ENCODE assay signal across 1 cellular context in the genomic region with DNA sequence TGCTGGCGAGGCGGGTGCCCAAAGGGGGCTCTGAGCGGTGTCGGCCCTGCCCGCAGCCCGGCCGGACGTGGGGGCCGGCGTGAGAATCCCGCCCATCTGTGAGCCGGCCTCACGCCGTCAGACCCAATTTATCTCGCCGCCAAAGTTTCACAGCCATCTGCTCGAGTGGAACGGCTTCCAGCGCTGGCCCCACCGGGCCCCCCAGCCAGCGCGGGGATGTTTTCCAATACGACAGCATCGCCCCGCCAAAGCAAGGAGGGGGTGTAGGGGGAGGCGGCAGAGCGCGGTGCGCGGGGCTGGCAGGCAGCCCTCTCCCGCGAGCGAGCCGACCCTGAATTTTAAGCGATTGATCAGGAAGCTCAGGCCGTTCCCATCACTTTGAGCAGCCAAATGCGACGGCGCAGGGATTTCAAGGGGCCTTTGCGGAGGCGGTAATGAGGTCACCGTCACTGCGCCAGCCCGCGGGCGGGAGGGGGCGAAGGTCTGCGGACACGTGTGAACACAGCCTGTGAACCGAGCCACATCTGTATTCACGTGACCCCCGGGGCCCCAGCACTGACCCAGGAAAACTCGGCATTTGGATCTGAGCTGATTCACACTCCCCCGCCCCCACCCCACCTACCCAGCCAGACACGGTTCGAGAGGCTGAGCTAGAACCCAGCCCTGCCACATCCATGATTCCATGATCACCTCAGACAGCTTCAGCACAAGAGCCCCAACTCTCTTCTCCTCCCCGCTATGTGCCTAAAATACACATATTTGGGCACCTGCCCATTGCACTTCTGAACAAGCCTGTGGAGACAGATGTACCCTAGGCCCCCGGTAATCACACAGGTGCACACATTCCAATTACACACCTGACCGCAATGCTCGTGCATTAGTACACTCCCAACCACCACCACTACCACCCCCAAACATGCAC.
A peak's percentile ranks its signal among the peaks of the same experiment; 100 is the strongest.
TF ChIP-seq lines count a peak whose summit lies in the region.

No MANE protein-coding gene starts in this region.

TF ChIP-seq in K562, 482 proteins besides CTCF, POLR2A, EP300 and RAD21 (continued from another document and continues in another):
- TF ChIP-seq CHD4 (IDR thresholded peaks at IDR 0.05; ENCODE audit: insufficient read depth, insufficient replicate concordance, low read depth, low read length, poor library complexity, severe bottlenecking) = no peak
- TF ChIP-seq ETV6 (IDR thresholded peaks at IDR 0.05; ENCODE audit: borderline replicate concordance in 1 of 2, low read depth in 2 of 2, low read length in 1 of 2) = no peak
- no peak for TF ChIP-seq ETV6 (CRISPR knock-in tag; IDR thresholded peaks at IDR 0.05; ENCODE audit: borderline replicate concordance)
- TF ChIP-seq, protein P1, sequence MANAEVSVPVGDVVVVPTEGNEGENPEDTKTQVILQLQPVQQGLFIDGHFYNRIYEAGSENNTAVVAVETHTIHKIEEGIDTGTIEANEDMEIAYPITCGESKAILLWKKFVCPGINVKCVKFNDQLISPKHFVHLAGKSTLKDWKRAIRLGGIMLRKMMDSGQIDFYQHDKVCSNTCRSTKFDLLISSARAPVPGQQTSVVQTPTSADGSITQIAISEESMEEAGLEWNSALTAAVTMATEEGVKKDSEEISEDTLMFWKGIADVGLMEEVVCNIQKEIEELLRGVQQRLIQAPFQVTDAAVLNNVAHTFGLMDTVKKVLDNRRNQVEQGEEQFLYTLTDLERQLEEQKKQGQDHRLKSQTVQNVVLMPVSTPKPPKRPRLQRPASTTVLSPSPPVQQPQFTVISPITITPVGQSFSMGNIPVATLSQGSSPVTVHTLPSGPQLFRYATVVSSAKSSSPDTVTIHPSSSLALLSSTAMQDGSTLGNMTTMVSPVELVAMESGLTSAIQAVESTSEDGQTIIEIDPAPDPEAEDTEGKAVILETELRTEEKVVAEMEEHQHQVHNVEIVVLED (CRISPR knock-in tag; IDR thresholded peaks at IDR 0.05) = no peak
- TF ChIP-seq SREBF1 (IDR thresholded peaks at IDR 0.05; ENCODE audit: borderline replicate concordance, low read depth, low read length) = no peak
- no peak for TF ChIP-seq ZBTB1 (CRISPR knock-in tag; IDR thresholded peaks at IDR 0.05; ENCODE audit: borderline replicate concordance, low read depth)
- TF ChIP-seq, protein P2, sequence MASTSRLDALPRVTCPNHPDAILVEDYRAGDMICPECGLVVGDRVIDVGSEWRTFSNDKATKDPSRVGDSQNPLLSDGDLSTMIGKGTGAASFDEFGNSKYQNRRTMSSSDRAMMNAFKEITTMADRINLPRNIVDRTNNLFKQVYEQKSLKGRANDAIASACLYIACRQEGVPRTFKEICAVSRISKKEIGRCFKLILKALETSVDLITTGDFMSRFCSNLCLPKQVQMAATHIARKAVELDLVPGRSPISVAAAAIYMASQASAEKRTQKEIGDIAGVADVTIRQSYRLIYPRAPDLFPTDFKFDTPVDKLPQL (IDR thresholded peaks at IDR 0.05; ENCODE audit: extremely low read depth, insufficient read length) = no peak
- 0 out of 2 replicates have a peak, but pooled peaks have one; percentile 41 for TF ChIP-seq ETV5 (CRISPR knock-in tag; IDR thresholded peaks at IDR 0.05; ENCODE audit: low read depth)
- TF ChIP-seq, protein P3, sequence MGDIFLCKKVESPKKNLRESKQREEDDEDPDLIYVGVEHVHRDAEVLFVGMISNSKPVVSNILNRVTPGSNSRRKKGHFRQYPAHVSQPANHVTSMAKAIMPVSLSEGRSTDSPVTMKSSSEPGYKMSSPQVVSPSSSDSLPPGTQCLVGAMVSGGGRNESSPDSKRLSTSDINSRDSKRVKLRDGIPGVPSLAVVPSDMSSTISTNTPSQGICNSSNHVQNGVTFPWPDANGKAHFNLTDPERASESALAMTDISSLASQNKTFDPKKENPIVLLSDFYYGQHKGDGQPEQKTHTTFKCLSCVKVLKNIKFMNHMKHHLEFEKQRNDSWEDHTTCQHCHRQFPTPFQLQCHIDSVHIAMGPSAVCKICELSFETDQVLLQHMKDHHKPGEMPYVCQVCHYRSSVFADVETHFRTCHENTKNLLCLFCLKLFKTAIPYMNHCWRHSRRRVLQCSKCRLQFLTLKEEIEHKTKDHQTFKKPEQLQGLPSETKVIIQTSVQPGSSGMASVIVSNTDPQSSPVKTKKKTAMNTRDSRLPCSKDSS (IDR thresholded peaks at IDR 0.05; ENCODE audit: low read depth, partially characterized antibody) = no peak
- no peak for TF ChIP-seq ZNF717 (CRISPR knock-in tag; IDR thresholded peaks at IDR 0.05)
- TF ChIP-seq ZBTB7A (IDR thresholded peaks at IDR 0.05; ENCODE audit: borderline replicate concordance, control insufficient read depth, low read depth, low read length) = 0 out of 2 replicates have a peak, but pooled peaks have one; percentile 38
- peak; percentile 65 to 68 for TF ChIP-seq NRF1 (conservative IDR thresholded peaks at IDR 0.05 in 1 of 2, IDR thresholded peaks at IDR 0.05 in 1 of 2)
- TF ChIP-seq ZFP30 (CRISPR knock-in tag; IDR thresholded peaks at IDR 0.05; ENCODE audit: borderline replicate concordance) = no peak
- no peak for TF ChIP-seq EHMT2 (IDR thresholded peaks at IDR 0.05)
- no peak for TF ChIP-seq ZNF79 (CRISPR knock-in tag; IDR thresholded peaks at IDR 0.05; ENCODE audit: low read depth)
- TF ChIP-seq LCOR (CRISPR knock-in tag; IDR thresholded peaks at IDR 0.05) = 0 out of 2 replicates have a peak, but pooled peaks have one; percentile 22
- TF ChIP-seq MTA1 (IDR thresholded peaks at IDR 0.05; ENCODE audit: borderline replicate concordance) = 0 out of 2 replicates have a peak, but pooled peaks have one; percentile 53
- TF ChIP-seq, protein P4, sequence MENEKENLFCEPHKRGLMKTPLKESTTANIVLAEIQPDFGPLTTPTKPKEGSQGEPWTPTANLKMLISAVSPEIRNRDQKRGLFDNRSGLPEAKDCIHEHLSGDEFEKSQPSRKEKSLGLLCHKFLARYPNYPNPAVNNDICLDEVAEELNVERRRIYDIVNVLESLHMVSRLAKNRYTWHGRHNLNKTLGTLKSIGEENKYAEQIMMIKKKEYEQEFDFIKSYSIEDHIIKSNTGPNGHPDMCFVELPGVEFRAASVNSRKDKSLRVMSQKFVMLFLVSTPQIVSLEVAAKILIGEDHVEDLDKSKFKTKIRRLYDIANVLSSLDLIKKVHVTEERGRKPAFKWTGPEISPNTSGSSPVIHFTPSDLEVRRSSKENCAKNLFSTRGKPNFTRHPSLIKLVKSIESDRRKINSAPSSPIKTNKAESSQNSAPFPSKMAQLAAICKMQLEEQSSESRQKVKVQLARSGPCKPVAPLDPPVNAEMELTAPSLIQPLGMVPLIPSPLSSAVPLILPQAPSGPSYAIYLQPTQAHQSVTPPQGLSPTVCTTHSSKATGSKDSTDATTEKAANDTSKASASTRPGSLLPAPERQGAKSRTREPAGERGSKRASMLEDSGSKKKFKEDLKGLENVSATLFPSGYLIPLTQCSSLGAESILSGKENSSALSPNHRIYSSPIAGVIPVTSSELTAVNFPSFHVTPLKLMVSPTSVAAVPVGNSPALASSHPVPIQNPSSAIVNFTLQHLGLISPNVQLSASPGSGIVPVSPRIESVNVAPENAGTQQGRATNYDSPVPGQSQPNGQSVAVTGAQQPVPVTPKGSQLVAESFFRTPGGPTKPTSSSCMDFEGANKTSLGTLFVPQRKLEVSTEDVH (IDR thresholded peaks at IDR 0.05; ENCODE audit: low read depth, partially characterized antibody) = no peak
- TF ChIP-seq BHLHE40 (IDR thresholded peaks at IDR 0.05; ENCODE audit: low read length) = peak; percentile 93
- no peak for TF ChIP-seq RBM17 (IDR thresholded peaks at IDR 0.05; ENCODE audit: borderline replicate concordance, low read depth, low read length)
- no peak for TF ChIP-seq XRCC5 (IDR thresholded peaks at IDR 0.05; ENCODE audit: low read depth, low read length)
- no peak for TF ChIP-seq MYNN (IDR thresholded peaks at IDR 0.05)
- no peak for TF ChIP-seq MYNN (CRISPR knock-in tag; IDR thresholded peaks at IDR 0.05)
- TF ChIP-seq, protein P5, sequence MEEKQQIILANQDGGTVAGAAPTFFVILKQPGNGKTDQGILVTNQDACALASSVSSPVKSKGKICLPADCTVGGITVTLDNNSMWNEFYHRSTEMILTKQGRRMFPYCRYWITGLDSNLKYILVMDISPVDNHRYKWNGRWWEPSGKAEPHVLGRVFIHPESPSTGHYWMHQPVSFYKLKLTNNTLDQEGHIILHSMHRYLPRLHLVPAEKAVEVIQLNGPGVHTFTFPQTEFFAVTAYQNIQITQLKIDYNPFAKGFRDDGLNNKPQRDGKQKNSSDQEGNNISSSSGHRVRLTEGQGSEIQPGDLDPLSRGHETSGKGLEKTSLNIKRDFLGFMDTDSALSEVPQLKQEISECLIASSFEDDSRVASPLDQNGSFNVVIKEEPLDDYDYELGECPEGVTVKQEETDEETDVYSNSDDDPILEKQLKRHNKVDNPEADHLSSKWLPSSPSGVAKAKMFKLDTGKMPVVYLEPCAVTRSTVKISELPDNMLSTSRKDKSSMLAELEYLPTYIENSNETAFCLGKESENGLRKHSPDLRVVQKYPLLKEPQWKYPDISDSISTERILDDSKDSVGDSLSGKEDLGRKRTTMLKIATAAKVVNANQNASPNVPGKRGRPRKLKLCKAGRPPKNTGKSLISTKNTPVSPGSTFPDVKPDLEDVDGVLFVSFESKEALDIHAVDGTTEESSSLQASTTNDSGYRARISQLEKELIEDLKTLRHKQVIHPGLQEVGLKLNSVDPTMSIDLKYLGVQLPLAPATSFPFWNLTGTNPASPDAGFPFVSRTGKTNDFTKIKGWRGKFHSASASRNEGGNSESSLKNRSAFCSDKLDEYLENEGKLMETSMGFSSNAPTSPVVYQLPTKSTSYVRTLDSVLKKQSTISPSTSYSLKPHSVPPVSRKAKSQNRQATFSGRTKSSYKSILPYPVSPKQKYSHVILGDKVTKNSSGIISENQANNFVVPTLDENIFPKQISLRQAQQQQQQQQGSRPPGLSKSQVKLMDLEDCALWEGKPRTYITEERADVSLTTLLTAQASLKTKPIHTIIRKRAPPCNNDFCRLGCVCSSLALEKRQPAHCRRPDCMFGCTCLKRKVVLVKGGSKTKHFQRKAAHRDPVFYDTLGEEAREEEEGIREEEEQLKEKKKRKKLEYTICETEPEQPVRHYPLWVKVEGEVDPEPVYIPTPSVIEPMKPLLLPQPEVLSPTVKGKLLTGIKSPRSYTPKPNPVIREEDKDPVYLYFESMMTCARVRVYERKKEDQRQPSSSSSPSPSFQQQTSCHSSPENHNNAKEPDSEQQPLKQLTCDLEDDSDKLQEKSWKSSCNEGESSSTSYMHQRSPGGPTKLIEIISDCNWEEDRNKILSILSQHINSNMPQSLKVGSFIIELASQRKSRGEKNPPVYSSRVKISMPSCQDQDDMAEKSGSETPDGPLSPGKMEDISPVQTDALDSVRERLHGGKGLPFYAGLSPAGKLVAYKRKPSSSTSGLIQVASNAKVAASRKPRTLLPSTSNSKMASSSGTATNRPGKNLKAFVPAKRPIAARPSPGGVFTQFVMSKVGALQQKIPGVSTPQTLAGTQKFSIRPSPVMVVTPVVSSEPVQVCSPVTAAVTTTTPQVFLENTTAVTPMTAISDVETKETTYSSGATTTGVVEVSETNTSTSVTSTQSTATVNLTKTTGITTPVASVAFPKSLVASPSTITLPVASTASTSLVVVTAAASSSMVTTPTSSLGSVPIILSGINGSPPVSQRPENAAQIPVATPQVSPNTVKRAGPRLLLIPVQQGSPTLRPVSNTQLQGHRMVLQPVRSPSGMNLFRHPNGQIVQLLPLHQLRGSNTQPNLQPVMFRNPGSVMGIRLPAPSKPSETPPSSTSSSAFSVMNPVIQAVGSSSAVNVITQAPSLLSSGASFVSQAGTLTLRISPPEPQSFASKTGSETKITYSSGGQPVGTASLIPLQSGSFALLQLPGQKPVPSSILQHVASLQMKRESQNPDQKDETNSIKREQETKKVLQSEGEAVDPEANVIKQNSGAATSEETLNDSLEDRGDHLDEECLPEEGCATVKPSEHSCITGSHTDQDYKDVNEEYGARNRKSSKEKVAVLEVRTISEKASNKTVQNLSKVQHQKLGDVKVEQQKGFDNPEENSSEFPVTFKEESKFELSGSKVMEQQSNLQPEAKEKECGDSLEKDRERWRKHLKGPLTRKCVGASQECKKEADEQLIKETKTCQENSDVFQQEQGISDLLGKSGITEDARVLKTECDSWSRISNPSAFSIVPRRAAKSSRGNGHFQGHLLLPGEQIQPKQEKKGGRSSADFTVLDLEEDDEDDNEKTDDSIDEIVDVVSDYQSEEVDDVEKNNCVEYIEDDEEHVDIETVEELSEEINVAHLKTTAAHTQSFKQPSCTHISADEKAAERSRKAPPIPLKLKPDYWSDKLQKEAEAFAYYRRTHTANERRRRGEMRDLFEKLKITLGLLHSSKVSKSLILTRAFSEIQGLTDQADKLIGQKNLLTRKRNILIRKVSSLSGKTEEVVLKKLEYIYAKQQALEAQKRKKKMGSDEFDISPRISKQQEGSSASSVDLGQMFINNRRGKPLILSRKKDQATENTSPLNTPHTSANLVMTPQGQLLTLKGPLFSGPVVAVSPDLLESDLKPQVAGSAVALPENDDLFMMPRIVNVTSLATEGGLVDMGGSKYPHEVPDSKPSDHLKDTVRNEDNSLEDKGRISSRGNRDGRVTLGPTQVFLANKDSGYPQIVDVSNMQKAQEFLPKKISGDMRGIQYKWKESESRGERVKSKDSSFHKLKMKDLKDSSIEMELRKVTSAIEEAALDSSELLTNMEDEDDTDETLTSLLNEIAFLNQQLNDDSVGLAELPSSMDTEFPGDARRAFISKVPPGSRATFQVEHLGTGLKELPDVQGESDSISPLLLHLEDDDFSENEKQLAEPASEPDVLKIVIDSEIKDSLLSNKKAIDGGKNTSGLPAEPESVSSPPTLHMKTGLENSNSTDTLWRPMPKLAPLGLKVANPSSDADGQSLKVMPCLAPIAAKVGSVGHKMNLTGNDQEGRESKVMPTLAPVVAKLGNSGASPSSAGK (IDR thresholded peaks at IDR 0.05) = peak; percentile 75
- TF ChIP-seq, protein P6, sequence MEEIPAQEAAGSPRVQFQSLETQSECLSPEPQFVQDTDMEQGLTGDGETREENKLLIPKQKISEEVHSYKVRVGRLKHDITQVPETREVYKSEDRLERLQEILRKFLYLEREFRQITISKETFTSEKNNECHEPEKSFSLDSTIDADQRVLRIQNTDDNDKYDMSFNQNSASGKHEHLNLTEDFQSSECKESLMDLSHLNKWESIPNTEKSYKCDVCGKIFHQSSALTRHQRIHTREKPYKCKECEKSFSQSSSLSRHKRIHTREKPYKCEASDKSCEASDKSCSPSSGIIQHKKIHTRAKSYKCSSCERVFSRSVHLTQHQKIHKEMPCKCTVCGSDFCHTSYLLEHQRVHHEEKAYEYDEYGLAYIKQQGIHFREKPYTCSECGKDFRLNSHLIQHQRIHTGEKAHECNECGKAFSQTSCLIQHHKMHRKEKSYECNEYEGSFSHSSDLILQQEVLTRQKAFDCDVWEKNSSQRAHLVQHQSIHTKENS (CRISPR knock-in tag; IDR thresholded peaks at IDR 0.05) = no peak
- TF ChIP-seq ZNF436 (CRISPR knock-in tag; IDR thresholded peaks at IDR 0.05) = no peak
- no peak for TF ChIP-seq ZNF707 (CRISPR knock-in tag; conservative IDR thresholded peaks at IDR 0.05)
- 0 out of 2 replicates have a peak, but pooled peaks have one; percentile 37 for TF ChIP-seq SMARCE1 (IDR thresholded peaks at IDR 0.05)
- TF ChIP-seq, protein P7, sequence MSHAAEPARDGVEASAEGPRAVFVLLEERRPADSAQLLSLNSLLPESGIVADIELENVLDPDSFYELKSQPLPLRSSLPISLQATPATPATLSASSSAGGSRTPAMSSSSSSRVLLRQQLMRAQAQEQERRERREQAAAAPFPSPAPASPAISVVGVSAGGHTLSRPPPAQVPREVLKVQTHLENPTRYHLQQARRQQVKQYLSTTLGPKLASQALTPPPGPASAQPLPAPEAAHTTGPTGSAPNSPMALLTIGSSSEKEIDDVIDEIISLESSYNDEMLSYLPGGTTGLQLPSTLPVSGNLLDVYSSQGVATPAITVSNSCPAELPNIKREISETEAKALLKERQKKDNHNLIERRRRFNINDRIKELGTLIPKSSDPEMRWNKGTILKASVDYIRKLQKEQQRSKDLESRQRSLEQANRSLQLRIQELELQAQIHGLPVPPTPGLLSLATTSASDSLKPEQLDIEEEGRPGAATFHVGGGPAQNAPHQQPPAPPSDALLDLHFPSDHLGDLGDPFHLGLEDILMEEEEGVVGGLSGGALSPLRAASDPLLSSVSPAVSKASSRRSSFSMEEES (CRISPR knock-in tag; IDR thresholded peaks at IDR 0.05) = peak; percentile 33
- TF ChIP-seq TCFL5 (CRISPR knock-in tag; conservative IDR thresholded peaks at IDR 0.05) = no peak
